Comparison of ENCODE assay signal across 16 cellular contexts in the genomic region with DNA sequence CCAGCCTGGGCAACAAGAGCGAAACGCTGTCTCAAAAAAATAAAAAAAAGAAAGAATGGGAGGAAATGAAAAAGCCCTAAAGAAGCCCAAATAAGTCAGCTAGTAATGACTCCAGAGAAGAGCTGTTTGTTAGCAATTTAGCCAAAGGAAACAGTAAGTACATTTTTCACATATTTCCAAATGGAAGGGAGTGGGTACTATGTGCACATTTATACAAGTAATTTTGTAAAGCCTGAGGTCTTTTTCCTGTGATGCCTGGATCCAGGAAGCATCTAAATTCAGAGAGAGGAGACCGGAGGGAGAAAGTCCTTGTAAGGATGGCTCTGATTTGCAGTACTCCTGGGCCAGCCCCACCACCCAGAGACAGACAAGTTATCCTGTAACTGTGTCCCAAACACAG. TPM values are rescaled to one million over a fixed set of nuclear protein-coding genes. Genes with fewer than 3 reads are reported as not detected.
"Had no signal": no experiment of that assay in that cellular context is flagged by ENCODE, and none has a peak within 500 bp of the region (broad histone marks: within the 10 kb centered on the region; RNA-seq: fewer than 3 reads in every experiment).

No MANE protein-coding gene starts in this region.

- H3K4me3 ChIP-seq: breast epithelium, esophagus muscularis mucosa, tibial nerve had no signal

- H3K4me1 Mint-ChIP-seq: stimulated activated effector memory CD8-positive, alpha-beta T cell treated with anti-CD3 and anti-CD28 coated beads, Interleukin-12 subunit alpha, Interleukin-12 subunit beta, amount 100 ng/mL, for 72 hours had no signal

- DNase-seq: activated CD4-positive, alpha-beta T cell treated with anti-CD3 and anti-CD28 coated beads, Interleukin-2, amount 10 ng/mL, durations not matched to agents 7 days and 5 days; activated naive CD4-positive, alpha-beta T cell treated with Interleukin-2 at 50 U/mL for 16 hours; aorta; kidney glomerular epithelial cell; left ventricle myocardium superior; mesendoderm; occipital lobe; stimulated activated CD4-positive, alpha-beta T cell treated with anti-CD3 and anti-CD28 coated beads, Interleukin-12 subunit alpha, Interleukin-12 subunit beta, amount 100 ng/mL, for 4 hours had no signal

- H3K9me3 ChIP-seq: breast epithelium, esophagus muscularis mucosa, tibial nerve had no signal

- H3K27me3 Mint-ChIP-seq: natural killer cell treated with Interleukin-12 subunit alpha and Interleukin-12 subunit beta and Interleukin-15 and Interleukin-18, amount 100 ng/mL, for 72 hours had no signal

- H3K9me3 Mint-ChIP-seq: activated CD4-positive, alpha-beta T cell treated with anti-CD3 and anti-CD28 coated beads, Interleukin-2, amount 10 ng/mL, durations not matched to agents 7 days and 5 days; natural killer cell treated with Interleukin-12 subunit alpha and Interleukin-12 subunit beta and Interleukin-15 and Interleukin-18, amount 100 ng/mL, for 72 hours; stimulated activated effector memory CD8-positive, alpha-beta T cell treated with anti-CD3 and anti-CD28 coated beads, Interleukin-12 subunit alpha, Interleukin-12 subunit beta, amount 100 ng/mL, for 72 hours had no signal

- H3K27ac Mint-ChIP-seq: activated CD4-positive, alpha-beta T cell treated with anti-CD3 and anti-CD28 coated beads, Interleukin-2, amount 10 ng/mL, durations not matched to agents 7 days and 5 days; natural killer cell treated with Interleukin-12 subunit alpha and Interleukin-12 subunit beta and Interleukin-15 and Interleukin-18, amount 100 ng/mL, for 72 hours; stimulated activated effector memory CD8-positive, alpha-beta T cell treated with anti-CD3 and anti-CD28 coated beads, Interleukin-12 subunit alpha, Interleukin-12 subunit beta, amount 100 ng/mL, for 72 hours had no signal

- H3K27ac ChIP-seq: breast epithelium, esophagus muscularis mucosa had no signal

- ATAC-seq: left ventricle myocardium superior; stimulated activated effector memory CD8-positive, alpha-beta T cell treated with anti-CD3 and anti-CD28 coated beads, Interleukin-12 subunit alpha, Interleukin-12 subunit beta, amount 100 ng/mL, for 72 hours had no signal

- H3K4me1 ChIP-seq: breast epithelium, esophagus muscularis mucosa had no signal

- H3K36me3 Mint-ChIP-seq: natural killer cell treated with Interleukin-12 subunit alpha and Interleukin-12 subunit beta and Interleukin-15 and Interleukin-18, amount 100 ng/mL, for 72 hours; stimulated activated effector memory CD8-positive, alpha-beta T cell treated with anti-CD3 and anti-CD28 coated beads, Interleukin-12 subunit alpha, Interleukin-12 subunit beta, amount 100 ng/mL, for 72 hours had no signal

- FAIRE-seq: endometrium had no signal

- H3K4me3 Mint-ChIP-seq: activated CD4-positive, alpha-beta T cell treated with anti-CD3 and anti-CD28 coated beads, Interleukin-2, amount 10 ng/mL, durations not matched to agents 7 days and 5 days; natural killer cell treated with Interleukin-12 subunit alpha and Interleukin-12 subunit beta and Interleukin-15 and Interleukin-18, amount 100 ng/mL, for 72 hours; stimulated activated effector memory CD8-positive, alpha-beta T cell treated with anti-CD3 and anti-CD28 coated beads, Interleukin-12 subunit alpha, Interleukin-12 subunit beta, amount 100 ng/mL, for 72 hours had no signal

- H3K27me3 ChIP-seq: breast epithelium, esophagus muscularis mucosa, tibial nerve had no signal

- H3K36me3 ChIP-seq: breast epithelium, esophagus muscularis mucosa, tibial nerve had no signal

RNA-seq across cellular contexts. Expression of gene FBP1, which starts 14.7 kb away (rescaled TPM):
- total RNA-seq: fibroblast of villous mesenchyme, occipital lobe had no signal

RNA-seq across cellular contexts. Expression of gene FBP2, which starts 31.0 kb away (rescaled TPM):
- total RNA-seq: activated CD4-positive, alpha-beta T cell treated with anti-CD3 and anti-CD28 coated beads, Interleukin-2, amount 10 ng/mL, durations not matched to agents 7 days and 5 days; activated CD8-positive, alpha-beta memory T cell treated with anti-CD3 and anti-CD28 coated beads for 36 hours; aorta; breast epithelium; esophagus muscularis mucosa; fibroblast of villous mesenchyme; left ventricle myocardium superior; natural killer cell treated with Interleukin-12 subunit alpha and Interleukin-12 subunit beta and Interleukin-15 and Interleukin-18, amount 100 ng/mL, for 72 hours; occipital lobe; tibial nerve had no signal
